Comparison of ENCODE assay signal across 19 cellular contexts in the genomic region with DNA sequence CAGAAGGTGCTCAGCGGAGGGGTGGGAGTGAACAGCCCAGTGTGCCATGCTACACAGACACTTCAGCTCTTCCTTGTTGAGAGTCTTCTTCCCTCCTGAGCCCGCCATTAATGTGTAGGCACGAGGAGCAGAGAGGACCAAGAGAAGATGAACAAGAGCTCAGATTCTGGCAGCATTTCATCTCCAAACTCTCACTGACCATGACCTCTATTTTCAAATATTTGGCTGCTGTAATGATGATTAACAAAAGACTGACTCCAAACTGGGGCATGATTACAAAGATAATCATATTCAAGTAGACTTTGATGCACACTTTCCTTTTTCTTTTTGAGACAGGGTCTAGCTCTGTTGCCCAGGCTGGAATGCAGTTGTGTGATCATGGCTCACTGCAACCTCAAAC.
"Had no signal": no experiment of that assay in that cellular context is flagged by ENCODE, and none has a peak within 500 bp of the region (broad histone marks: within the 10 kb centered on the region; RNA-seq: fewer than 3 reads in every experiment).

No MANE protein-coding gene starts in this region.

- H3K4me3 ChIP-seq: SJSA1, SK-N-MC had no signal

- H3K27ac ChIP-seq: SJSA1, SK-N-MC had no signal

- H3K27me3 ChIP-seq: SJSA1 had no signal

- H3K36me3 ChIP-seq: SJSA1 had no signal

- FAIRE-seq: RCC 7860 had no signal

- H3K9me3 ChIP-seq: SJSA1 had no signal

- DNase-seq: KBM-7, NCI-H1092 treated with DMSO at 0.1 percent for 48 hours, NCI-H1436, NCI-H187, NCI-H2029, NCI-H2081 treated with DMSO at 0.1 percent for 48 hours, NCI-H2171, NCI-H226, NCI-H446, NCI-H510A, NCI-H524 treated with DMSO at 0.1 percent for 48 hours, NCI-H69, NCI-H774, Right ventricle myocardium superior, RPMI8226, SIG-M5 had no signal
